Comparison of ENCODE assay signal across 6 cellular contexts in the genomic region with DNA sequence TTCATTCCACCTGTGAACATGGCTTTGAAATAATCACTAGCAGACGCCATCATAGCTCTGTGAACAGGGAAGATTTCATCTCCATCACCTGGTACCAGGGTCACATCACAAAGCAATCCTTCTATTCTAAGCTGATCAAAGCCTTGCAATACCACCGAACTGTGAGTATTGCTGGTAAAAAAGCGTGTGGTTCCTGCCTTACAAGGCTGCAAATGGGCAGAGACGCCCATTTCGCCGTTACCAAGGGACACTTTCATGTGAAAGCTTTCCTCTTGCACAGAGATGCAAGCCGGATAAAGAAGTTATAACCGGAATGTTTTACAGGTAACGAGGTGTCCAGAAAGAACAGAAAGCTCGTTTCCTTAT. TPM values are rescaled to one million over a fixed set of nuclear protein-coding genes. Genes with fewer than 3 reads are reported as not detected.
DNase-seq lines count a peak whose midpoint lies in the region; ATAC-seq and TF ChIP-seq lines count a peak whose summit lies in the region.

No MANE protein-coding gene starts in this region.

- H4K91ac ChIP-seq in mesenchymal stem cell (ENCODE audit: low read length): peak overlapping the region; percentile 98

- H3K4me1 Mint-ChIP-seq in activated T-helper 2 cell treated with anti-CD3 and anti-CD28 coated beads, Interferon-gamma antibody, Interleukin-2, Interleukin-4, amounts not matched to agents 10 μg/mL and 5 μg/mL and 100 μg/mL, durations not matched to agents 14 hours and 24 hours and 36 hours (ENCODE audit: low read depth): peaks cover 36% of the 10 kb centered on the region

- peak overlapping the region; percentile 32 for H3K4me2 ChIP-seq in mesenchymal stem cell (ENCODE audit: low read length, poor library complexity, severe bottlenecking)

- H2BK15ac ChIP-seq in mesenchymal stem cell (ENCODE audit: low read depth, poor library complexity, severe bottlenecking): no peak overlapping the region

- H2AFZ ChIP-seq in mesenchymal stem cell (ENCODE audit: low read depth, low read length): peak overlapping the region; percentile 33

- WGBS in mesenchymal stem cell: 2% methylated on average over 10 of the region's 10 CpGs

- H3K79me1 ChIP-seq in mesenchymal stem cell (replicated peaks; ENCODE audit: low read length, poor library complexity, severe bottlenecking): no peaks in the 10 kb centered on the region

- H3K4me3 ChIP-seq in HFF-Myc (replicated peaks; ENCODE audit: low read depth, low read length) (peak overlapping the region; percentile 79), mesenchymal stem cell (ENCODE audit: insufficient read depth in 1 of 2, low read depth in 1 of 2, low read length in 2 of 2) (peak overlapping the region; percentile 69 to 99)

- H3K4me3 Mint-ChIP-seq in activated T-helper 2 cell treated with anti-CD3 and anti-CD28 coated beads, Interferon-gamma antibody, Interleukin-2, Interleukin-4, amounts not matched to agents 10 μg/mL and 5 μg/mL and 100 μg/mL, durations not matched to agents 14 hours and 24 hours and 36 hours (ENCODE audit: low read depth): peak overlapping the region; percentile 88

- no peaks in the 10 kb centered on the region for H3K27me3 ChIP-seq in mesenchymal stem cell (ENCODE audit: control insufficient read depth in 1 of 2, insufficient read depth in 1 of 2, low read length in 2 of 2)

- peak overlapping the region; percentile 91 for H2BK120ac ChIP-seq in mesenchymal stem cell (ENCODE audit: low read depth, low read length)

- intact Hi-C loops in activated T-helper 2 cell treated with anti-CD3 and anti-CD28 coated beads, Interferon-gamma antibody, Interleukin-2, Interleukin-4, amounts not matched to agents 10 μg/mL and 5 μg/mL and 100 μg/mL, durations not matched to agents 14 hours and 24 hours and 36 hours (cut with micrococcal nuclease): loop anchor here (10.0 kb wide), 1 partner anchor 660 kb away; a partner anchor contains a TSS

- peak overlapping the region in 1 of 2 experiments; percentile 20 for H3K23ac ChIP-seq in mesenchymal stem cell (ENCODE audit: low read length in 2 of 2)

- H3K27ac Mint-ChIP-seq in activated T-helper 2 cell treated with anti-CD3 and anti-CD28 coated beads, Interferon-gamma antibody, Interleukin-2, Interleukin-4, amounts not matched to agents 10 μg/mL and 5 μg/mL and 100 μg/mL, durations not matched to agents 14 hours and 24 hours and 36 hours: peak overlapping the region; percentile 83

- peak overlapping the region; percentile 80 to 95 for H3K18ac ChIP-seq in mesenchymal stem cell (ENCODE audit: low read depth in 1 of 2, low read length in 2 of 2)

- peak overlapping the region; percentile 27 to 99 for H3K4ac ChIP-seq in mesenchymal stem cell (ENCODE audit: low read depth in 1 of 2, low read length in 2 of 2)

- peaks cover 3% of the 10 kb centered on the region for H3K4me1 ChIP-seq in mesenchymal stem cell (ENCODE audit: control insufficient read depth, insufficient read depth, low read depth, low read length)

- no peak overlapping the region for H2BK5ac ChIP-seq in mesenchymal stem cell (ENCODE audit: low read depth, low read length, poor library complexity, severe bottlenecking)

- peaks cover 44% of the 10 kb centered on the region for H3K36me3 Mint-ChIP-seq in activated T-helper 2 cell treated with anti-CD3 and anti-CD28 coated beads, Interferon-gamma antibody, Interleukin-2, Interleukin-4, amounts not matched to agents 10 μg/mL and 5 μg/mL and 100 μg/mL, durations not matched to agents 14 hours and 24 hours and 36 hours (ENCODE audit: low read depth)

- H2BK12ac ChIP-seq in mesenchymal stem cell (ENCODE audit: low read length in 2 of 2): no peak overlapping the region

- peak overlapping the region; percentile 77 for H3K27ac ChIP-seq in mesenchymal stem cell (ENCODE audit: low read length, poor library complexity, severe bottlenecking)

- H3K9me3 ChIP-seq in mesenchymal stem cell (ENCODE audit: control insufficient read depth, low read length): no peaks in the 10 kb centered on the region

- peaks cover 5% of the 10 kb centered on the region for H3K27me3 Mint-ChIP-seq in activated T-helper 2 cell treated with anti-CD3 and anti-CD28 coated beads, Interferon-gamma antibody, Interleukin-2, Interleukin-4, amounts not matched to agents 10 μg/mL and 5 μg/mL and 100 μg/mL, durations not matched to agents 14 hours and 24 hours and 36 hours (ENCODE audit: low read depth)

- peak overlapping the region; percentile 99 for H4K8ac ChIP-seq in mesenchymal stem cell (ENCODE audit: low read length)

- H3K14ac ChIP-seq in mesenchymal stem cell (ENCODE audit: low read length in 2 of 2): peak overlapping the region; percentile 9 to 63

- no peak for ATAC-seq in GM19324 (IDR thresholded peaks at IDR 0.05; ENCODE audit: low FRiP score, unreplicated experiment)

- peaks cover 0 to 25% of the 10 kb centered on the region in 2 experiments for H3K36me3 ChIP-seq in mesenchymal stem cell (ENCODE audit: control insufficient read depth in 1 of 2, insufficient read depth in 2 of 2, low read depth in 1 of 2, low read length in 2 of 2)

- peak; percentile 29 for DNase-seq in Ammon's horn (ENCODE audit: low spot score)
- DNase-seq in HFF-Myc (ENCODE audit: extremely low read depth, low read depth): no peak
- DNase-seq in activated T-helper 2 cell treated with anti-CD3 and anti-CD28 coated beads, Interferon-gamma antibody, Interleukin-2, Interleukin-4, amounts not matched to agents 10 μg/mL and 5 μg/mL and 100 μg/mL, durations not matched to agents 14 hours and 24 hours and 36 hours (ENCODE audit: low spot score): peak; percentile 18
- no peak for DNase-seq in mesenchymal stem cell
- no peak for DNase-seq in NCI-H1105 (lab: John Stamatoyannopoulos, UW)

- no peak for TF ChIP-seq CTCF in HFF-Myc (IDR thresholded peaks at IDR 0.05; ENCODE audit: low read depth, low read length, missing control alignments)

- peak overlapping the region; percentile 99 for H3K9ac ChIP-seq in mesenchymal stem cell (ENCODE audit: low read length)

- peak overlapping the region; percentile 45 for H2AK5ac ChIP-seq in mesenchymal stem cell (ENCODE audit: low read length, severe bottlenecking)

- H3K9me3 Mint-ChIP-seq in activated T-helper 2 cell treated with anti-CD3 and anti-CD28 coated beads, Interferon-gamma antibody, Interleukin-2, Interleukin-4, amounts not matched to agents 10 μg/mL and 5 μg/mL and 100 μg/mL, durations not matched to agents 14 hours and 24 hours and 36 hours: no peaks in the 10 kb centered on the region

RNA-seq across cellular contexts. Expression of a gene that starts 0.6 kb away (rescaled TPM):
- 14.3 and 15.8 TPM in 2 replicates for total RNA-seq in activated T-helper 2 cell treated with anti-CD3 and anti-CD28 coated beads, Interferon-gamma antibody, Interleukin-2, Interleukin-4, amounts not matched to agents 10 μg/mL and 5 μg/mL and 100 μg/mL, durations not matched to agents 14 hours and 24 hours and 36 hours
- polyA plus RNA-seq in mesenchymal stem cell (2013, experiment 1 of 2): 17.9 TPM
- polyA plus RNA-seq in mesenchymal stem cell (2013, experiment 2 of 2): 18.0 TPM

RNA-seq across cellular contexts. Expression of a gene that starts 16.1 kb away (rescaled TPM):
- not detected in 2 replicates for total RNA-seq in activated T-helper 2 cell treated with anti-CD3 and anti-CD28 coated beads, Interferon-gamma antibody, Interleukin-2, Interleukin-4, amounts not matched to agents 10 μg/mL and 5 μg/mL and 100 μg/mL, durations not matched to agents 14 hours and 24 hours and 36 hours
- not detected for polyA plus RNA-seq in mesenchymal stem cell (2013, experiment 1 of 2)
- polyA plus RNA-seq in mesenchymal stem cell (2013, experiment 2 of 2): not detected

RNA-seq across cellular contexts. Expression of a gene that starts 29.5 kb away (rescaled TPM):
- not detected in 2 replicates for total RNA-seq in activated T-helper 2 cell treated with anti-CD3 and anti-CD28 coated beads, Interferon-gamma antibody, Interleukin-2, Interleukin-4, amounts not matched to agents 10 μg/mL and 5 μg/mL and 100 μg/mL, durations not matched to agents 14 hours and 24 hours and 36 hours
- not detected for polyA plus RNA-seq in mesenchymal stem cell (2013, experiment 1 of 2)
- not detected for polyA plus RNA-seq in mesenchymal stem cell (2013, experiment 2 of 2)

RNA-seq across cellular contexts. Expression of a gene that starts 33.3 kb away (rescaled TPM):
- not detected in 2 replicates for total RNA-seq in activated T-helper 2 cell treated with anti-CD3 and anti-CD28 coated beads, Interferon-gamma antibody, Interleukin-2, Interleukin-4, amounts not matched to agents 10 μg/mL and 5 μg/mL and 100 μg/mL, durations not matched to agents 14 hours and 24 hours and 36 hours
- polyA plus RNA-seq in mesenchymal stem cell (2013, experiment 1 of 2): not detected
- polyA plus RNA-seq in mesenchymal stem cell (2013, experiment 2 of 2): not detected

RNA-seq across cellular contexts. Expression of a gene that starts 50.6 kb away (rescaled TPM):
- total RNA-seq in activated T-helper 2 cell treated with anti-CD3 and anti-CD28 coated beads, Interferon-gamma antibody, Interleukin-2, Interleukin-4, amounts not matched to agents 10 μg/mL and 5 μg/mL and 100 μg/mL, durations not matched to agents 14 hours and 24 hours and 36 hours: not detected in 2 replicates
- not detected for polyA plus RNA-seq in mesenchymal stem cell (2013, experiment 1 of 2)
- polyA plus RNA-seq in mesenchymal stem cell (2013, experiment 2 of 2): not detected

Comparison
In these comparisons a context has a peak if more than half of its experiments do, and no peak if none do; other contexts are left out.
1. DNase-seq: peak in Ammon's horn (single experiment) and activated T-helper 2 cell treated with anti-CD3 and anti-CD28 coated beads, Interferon-gamma antibody, Interleukin-2, Interleukin-4, amounts not matched to agents 10 μg/mL and 5 μg/mL and 100 μg/mL, durations not matched to agents 14 hours and 24 hours and 36 hours (single experiment); none in HFF-Myc (single experiment), mesenchymal stem cell (single experiment) and NCI-H1105 (single experiment).